ENCODE assay signal across 27 cellular contexts in the genomic region with DNA sequence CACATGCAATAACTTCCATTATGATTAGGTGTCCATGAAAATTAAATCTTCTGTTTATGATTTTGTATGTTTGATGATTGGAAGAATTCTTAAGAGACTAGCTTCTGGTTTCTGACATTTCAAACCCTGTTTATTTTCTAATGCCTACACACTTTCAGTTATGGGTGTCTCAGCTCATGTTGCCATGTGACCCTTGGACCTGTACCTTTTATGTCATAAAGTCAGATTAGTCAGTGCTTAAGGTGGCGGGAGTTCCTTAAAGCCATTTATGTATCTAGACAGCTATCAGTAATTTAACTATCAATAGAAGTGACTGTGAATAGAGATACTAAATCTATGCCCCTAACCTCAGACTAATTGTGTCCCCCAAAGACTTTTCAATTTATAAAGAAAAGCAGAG.
"Had no signal": no experiment of that assay in that cellular context is flagged by ENCODE, and none has a peak within 500 bp of the region (broad histone marks: within the 10 kb centered on the region; RNA-seq: fewer than 3 reads in every experiment).

No MANE protein-coding gene starts in this region.

- FAIRE-seq: astrocyte had no signal

- H3K27ac ChIP-seq: SK-N-MC, VCaP had no signal

- H3K4me3 ChIP-seq: SK-N-MC had no signal

- DNase-seq: activated CD4-positive, alpha-beta memory T cell treated with anti-CD3 and anti-CD28 coated beads for 36 hours; activated CD4-positive, alpha-beta T cell treated with anti-CD3 and anti-CD28 coated beads, Interleukin-2, amount 10 ng/mL, durations not matched to agents 7 days and 5 days; activated CD4-positive, CD25-positive, alpha-beta regulatory T cell; activated CD8-positive, alpha-beta memory T cell treated with anti-CD3 and anti-CD28 coated beads for 24 hours; activated effector memory CD4-positive, alpha-beta T cell treated with anti-CD3 and anti-CD28 coated beads, Interleukin-2, amount 50 U/mL, for 16 hours; activated naive CD4-positive, alpha-beta T cell treated with Interleukin-2 at 50 U/mL for 16 hours; activated naive CD8-positive, alpha-beta T cell treated with anti-CD3 and anti-CD28 coated beads, Interleukin-2, amount 50 U/mL, for 24 hours; activated T-cell treated with anti-CD3 and anti-CD28 coated beads, Interleukin-2, amount 50 U/mL, for 4 hours; amygdala; MM.1S; NCI-H146; NCI-H187 treated with DMSO at 0.1 percent for 48 hours; NCI-H2171; NCI-H2227 treated with DMSO at 0.1 percent for 48 hours; NCI-H446 treated with DMSO at 0.1 percent for 48 hours; NCI-H526; NCI-H774; NK-92 treated with Interleukin-12 subunit alpha and Interleukin-12 subunit beta, amount 100 ng/mL, for 24 hours; OCI-M1; RPMI8226; T-cell had no signal

- ATAC-seq: activated naive CD4-positive, alpha-beta T cell treated with anti-CD3 and anti-CD28 coated beads, Interleukin-2, amount 50 U/mL, for 72 hours; activated naive CD8-positive, alpha-beta T cell treated with anti-CD3 and anti-CD28 coated beads, Interleukin-2, amount 50 U/mL, for 24 hours; activated T-cell treated with anti-CD3 and anti-CD28 coated beads, Interleukin-2, amount 50 U/mL, for 4 hours; Panc1; Right ventricle myocardium inferior; T-cell had no signal
